Comparison of ENCODE assay signal across 7 cellular contexts in the genomic region with DNA sequence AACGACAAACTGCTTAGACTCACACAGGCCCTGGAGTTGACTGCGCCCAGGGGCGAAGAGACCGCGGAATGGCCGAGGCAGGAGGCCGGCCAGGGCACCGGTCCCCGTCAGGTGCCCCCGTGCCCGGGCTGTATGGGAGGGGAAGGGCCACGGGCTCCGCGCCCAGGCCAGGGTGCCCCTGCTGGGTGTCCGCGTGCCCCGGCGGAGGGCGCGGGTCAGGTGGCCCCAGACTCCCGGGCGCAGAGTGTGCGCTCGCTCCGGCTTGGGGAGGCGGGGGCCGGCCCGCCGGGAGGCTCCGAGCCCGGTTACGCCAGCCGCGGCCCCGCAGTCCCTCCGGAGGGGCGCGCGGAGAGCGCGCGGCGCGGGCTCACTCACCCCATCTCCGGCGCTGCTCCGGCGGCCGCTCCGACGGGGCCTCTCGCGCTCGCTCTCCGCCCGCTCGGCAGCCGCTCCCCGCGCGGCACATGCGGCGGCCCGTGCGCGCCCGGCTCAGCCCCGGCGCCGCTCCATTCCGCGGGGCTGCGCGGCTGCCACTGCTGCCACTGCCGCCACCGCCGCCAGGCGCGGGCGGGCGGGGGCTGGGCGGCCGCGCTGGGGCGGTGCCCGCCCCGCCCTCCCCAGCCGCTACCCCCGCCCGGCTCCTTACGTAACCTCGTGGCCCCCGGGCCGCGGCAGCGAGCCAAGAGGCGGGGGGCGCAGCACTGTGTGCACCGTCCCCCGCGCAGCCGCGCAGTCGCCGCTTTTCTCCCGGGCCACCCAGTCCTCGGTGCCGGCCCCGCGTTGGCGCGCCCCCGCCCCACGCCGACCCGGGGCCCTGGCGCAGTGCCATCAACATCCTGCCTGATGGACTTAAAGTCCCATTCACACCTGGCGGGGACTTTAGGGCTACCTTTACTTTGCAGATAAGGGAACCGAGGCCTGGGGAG. TPM values are rescaled to one million over a fixed set of nuclear protein-coding genes. Genes with fewer than 3 reads are reported as not detected.
DNase-seq lines count a peak whose midpoint lies in the region; ATAC-seq and TF ChIP-seq lines count a peak whose summit lies in the region.

A gene (minus strand): TSS at position 565 of the 926 bp plus-strand sequence. CDS start 185 bp downstream, at position 380.

- peak; percentile 82 for DNase-seq in GM03348 (ENCODE audit: low spot score)
- DNase-seq in activated T-cell treated with anti-CD3 and anti-CD28 coated beads, Interleukin-2, amount 50 U/mL, for 4 hours, result no peak
- DNase-seq in glutamatergic neuron, result peak; percentile 52
- no peak for DNase-seq in occipital lobe (lab: John Stamatoyannopoulos, UW)
- no peak for DNase-seq in SIG-M5 (lab: John Stamatoyannopoulos, UW)
- no peak for DNase-seq in AML-193 (lab: John Stamatoyannopoulos, UW)

- H3K27me3 Mint-ChIP-seq in activated T-cell treated with anti-CD3 and anti-CD28 coated beads, Interleukin-2, amount 50 U/mL, for 4 hours (ENCODE audit: low read depth), result peaks cover 13% of the 10 kb centered on the region
- no peaks in the 10 kb centered on the region for H3K27me3 Mint-ChIP-seq in glutamatergic neuron (ENCODE audit: unreplicated experiment)

- no peaks in the 10 kb centered on the region for H3K9me3 Mint-ChIP-seq in activated T-cell treated with anti-CD3 and anti-CD28 coated beads, Interleukin-2, amount 50 U/mL, for 4 hours
- no peaks in the 10 kb centered on the region for H3K9me3 Mint-ChIP-seq in glutamatergic neuron (ENCODE audit: unreplicated experiment)

- TF ChIP-seq CTCF in glutamatergic neuron (IDR thresholded peaks at IDR 0.05; ENCODE audit: partially characterized antibody, unreplicated experiment), result no peak

- H3K36me3 Mint-ChIP-seq in activated T-cell treated with anti-CD3 and anti-CD28 coated beads, Interleukin-2, amount 50 U/mL, for 4 hours (ENCODE audit: insufficient read depth), result no peaks in the 10 kb centered on the region
- H3K36me3 Mint-ChIP-seq in glutamatergic neuron (ENCODE audit: unreplicated experiment), result no peaks in the 10 kb centered on the region

- peak; percentile 69 to 75 for ATAC-seq in activated T-cell treated with anti-CD3 and anti-CD28 coated beads, Interleukin-2, amount 50 U/mL, for 4 hours

- H3K4me3 Mint-ChIP-seq in activated T-cell treated with anti-CD3 and anti-CD28 coated beads, Interleukin-2, amount 50 U/mL, for 4 hours, result peak within 1 kb of the TSS; percentile 76
- peak within 1 kb of the TSS; percentile 81 for H3K4me3 Mint-ChIP-seq in glutamatergic neuron (ENCODE audit: unreplicated experiment)

- H3K9me3 ChIP-seq in KOPT-K1 (ENCODE audit: insufficient read depth, low read length, poor library complexity, severe bottlenecking), result no peaks in the 10 kb centered on the region

- no peaks in the 10 kb centered on the region for H3K4me1 Mint-ChIP-seq in activated T-cell treated with anti-CD3 and anti-CD28 coated beads, Interleukin-2, amount 50 U/mL, for 4 hours (ENCODE audit: low read depth)
- H3K4me1 Mint-ChIP-seq in glutamatergic neuron (ENCODE audit: low read depth, unreplicated experiment), result no peaks in the 10 kb centered on the region

- H3K36me3 ChIP-seq in KOPT-K1 (ENCODE audit: insufficient read depth, low read length), result no peaks in the 10 kb centered on the region

- H3K27ac Mint-ChIP-seq in glutamatergic neuron (ENCODE audit: unreplicated experiment), result peak within 1 kb of the TSS; percentile 35

- H3K27ac ChIP-seq in KOPT-K1 (ENCODE audit: low read depth, low read length, poor library complexity, severe bottlenecking), result peak within 1 kb of the TSS; percentile 23

RNA-seq across cellular contexts. Expression of the gene that starts here (rescaled TPM):
- total RNA-seq in activated T-cell treated with anti-CD3 and anti-CD28 coated beads, Interleukin-2, amount 50 U/mL, for 4 hours, result 1 to 10 TPM; 2.3 to 3.8 (median 3.3) TPM
- total RNA-seq in glutamatergic neuron (ENCODE audit: unreplicated experiment) (32.6 TPM), occipital lobe (76.7 TPM)

Comparison
In these comparisons a context has a peak if more than half of its experiments do, and no peak if none do; other contexts are left out.
1. DNase-seq: peak in GM03348 (single experiment) and glutamatergic neuron (single experiment); none in activated T-cell treated with anti-CD3 and anti-CD28 coated beads, Interleukin-2, amount 50 U/mL, for 4 hours (single experiment), occipital lobe (single experiment), SIG-M5 (single experiment) and AML-193 (0 of 2).